In the genomic region with DNA sequence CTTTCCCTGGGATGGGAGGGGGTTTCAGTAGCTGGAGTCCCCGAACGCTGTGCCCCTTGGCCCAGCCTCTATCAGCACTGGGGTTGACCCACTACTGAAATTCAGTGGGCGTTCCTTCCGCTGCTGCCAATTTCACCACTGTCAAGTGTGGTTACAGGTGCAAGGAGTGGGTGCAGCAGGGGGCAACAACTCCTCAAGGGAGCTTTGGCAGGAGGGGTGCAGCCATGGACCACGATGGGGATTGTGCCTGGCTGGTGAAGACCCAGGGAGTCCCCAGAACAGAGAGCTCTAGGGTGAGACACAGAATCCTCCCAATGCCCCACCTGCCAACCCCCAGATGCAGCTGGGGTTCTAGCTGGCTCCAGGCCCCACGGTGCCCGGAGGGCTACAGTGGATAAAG, we compare ENCODE assay signal across 5 cellular contexts.
"Had no signal": no experiment of that assay in that cellular context is flagged by ENCODE, and none has a peak within 500 bp of the region (broad histone marks: within the 10 kb centered on the region; RNA-seq: fewer than 3 reads in every experiment).

No MANE protein-coding gene starts in this region.

- H3K4me3 ChIP-seq: GM23338, K562 had no signal

- DNase-seq: H9, HCEC 1CT, IMR-90 had no signal

- H3K4me2 ChIP-seq: GM23338 had no signal

- H3K4me1 Mint-ChIP-seq: GM23338 had no signal

- H3K4me3 Mint-ChIP-seq: GM23338, H9 had no signal

- H2AFZ ChIP-seq: GM23338 had no signal

- H3K27ac Mint-ChIP-seq: GM23338 had no signal

- H3K9me3 Mint-ChIP-seq: GM23338, H9 had no signal

- ATAC-seq: GM23338, K562 had no signal
